In genomic region chr19:4492337-4493103, GRCh38 we compare ENCODE assay signal across 24 cellular contexts. TPM values are rescaled to one million over a fixed set of nuclear protein-coding genes. Genes with fewer than 3 reads are reported as not detected.
DNase-seq lines count a peak whose midpoint lies in the region; ATAC-seq, FAIRE-seq and TF ChIP-seq lines count a peak whose summit lies in the region.
"Had no signal": no experiment of that assay in that cellular context is flagged by ENCODE, and none has a peak within 500 bp of the region (broad histone marks: within the 10 kb centered on the region; RNA-seq: fewer than 3 reads in every experiment).

No MANE protein-coding gene starts in this region.

- FAIRE-seq in HepG2 (lab: Jason Lieb, UNC) (peak; percentile 83), urothelium cell line (lab: Jason Lieb, UNC) (peak; percentile 99)
- FAIRE-seq: GM19239, TTC549 had no signal

- no TSS peak for BruUV-seq in HepG2 (replicated peaks; lab: Mats Ljungman, UMichigan)

- no peak for TF ChIP-seq EP300 in HepG2 (IDR thresholded peaks at IDR 0.05; ENCODE audit: low read depth in 2 of 2, low read length in 2 of 2)
- no peak for TF ChIP-seq EP300 in HepG2 (CRISPR knock-in tag; IDR thresholded peaks at IDR 0.05; ENCODE audit: borderline replicate concordance)

- CTCF ChIA-PET in HepG2 (lab: Yijun Ruan, JAX; ENCODE audit: low intra/inter-chr PET ratio, low total read pairs): no interaction called here

- H3K9ac ChIP-seq in HepG2 (ENCODE audit: insufficient read depth, low read depth, low read length): no peak overlapping the region

- H3K36me3 ChIP-seq in HepG2 (replicated peaks in 1 of 2; ENCODE audit: control insufficient read depth in 1 of 2, insufficient read depth in 2 of 2, low read length in 2 of 2) (peaks cover 30 to 59% of the 10 kb centered on the region in 2 experiments), right lobe of liver (peaks cover 0 to 16% (median 6%) of the 10 kb centered on the region in 4 donors)

- no peak overlapping the region for H3K4me3 ChIP-seq in HepG2 (replicated peaks in 1 of 3; ENCODE audit: insufficient read depth in 1 of 3, low read depth in 2 of 3, low read length in 3 of 3)
- H3K4me3 ChIP-seq in right lobe of liver: no peak overlapping the region
- H3K4me3 ChIP-seq: skin epidermis, upper lobe of left lung had no signal

- intact Hi-C loops in HepG2 (cut with micrococcal nuclease; ENCODE audit: unreplicated experiment): no loop called here
- intact Hi-C loops in right lobe of liver (cut with DNase I): loop anchor here in 1 of 2 donors (10.0 kb wide), 1 partner anchor 228 kb away; no protein-coding TSS in a partner anchor

- H3K27ac ChIP-seq in HepG2 (ENCODE audit: extremely low read length, insufficient read depth, low read length) (no peak overlapping the region), right lobe of liver (no peak overlapping the region)
- H3K27ac ChIP-seq: 22Rv1, skin epidermis, upper lobe of left lung had no signal

- H3K79me2 ChIP-seq in HepG2 (ENCODE audit: insufficient read depth, low read length): no peaks in the 10 kb centered on the region

- in situ Hi-C loops in HepG2 (cut with HindIII; ENCODE audit: extremely low pct_ligation_motif_present, low pct_unique_long_range_greater_than_20kb): no loop called here

- no peak for TF ChIP-seq RAD21 in HepG2 (CRISPR knock-in tag; IDR thresholded peaks at IDR 0.05)

- DNase-seq in HepG2 (ENCODE audit: low spot score) (no peak), right lobe of liver (no peak), urothelium cell line (ENCODE audit: low spot score) (no peak)
- DNase-seq: activated CD4-positive, alpha-beta T cell treated with anti-CD3 and anti-CD28 coated beads for 1 hour; activated CD8-positive, alpha-beta T cell treated with anti-CD3 and anti-CD28 coated beads for 36 hours; activated effector memory CD4-positive, alpha-beta T cell treated with Interleukin-2 at 50 U/mL for 16 hours; activated naive CD8-positive, alpha-beta T cell treated with anti-CD3 and anti-CD28 coated beads, Interleukin-2, amount 10 ng/mL, durations not matched to agents 7 days and 5 days; cerebellar nuclear complex; HCEC 1CT; islet precursor cell; midbrain; naive thymus-derived CD8-positive, alpha-beta T cell; NCI-H1092; NCI-H187 treated with DMSO at 0.1 percent for 48 hours; NCI-H69 had no signal

- H3K27me3 ChIP-seq in HepG2 (ENCODE audit: control insufficient read depth in 1 of 2, insufficient read depth in 2 of 2, low read length in 2 of 2) (no peaks in the 10 kb centered on the region; a peak in 1 of 5 replicates), right lobe of liver (no peaks in the 10 kb centered on the region)
- H3K27me3 ChIP-seq: dorsolateral prefrontal cortex, upper lobe of left lung had no signal

- H4K20me1 ChIP-seq in HepG2 (ENCODE audit: insufficient read depth, low read length): no peaks in the 10 kb centered on the region

- ATAC-seq in HepG2: no peak
- no peak for ATAC-seq in right lobe of liver
- no peak for ATAC-seq in GM18511 (IDR thresholded peaks at IDR 0.05; ENCODE audit: unreplicated experiment)
- ATAC-seq: activated CD8-positive, alpha-beta T cell treated with anti-CD3 and anti-CD28 coated beads for 36 hours; naive thymus-derived CD8-positive, alpha-beta T cell had no signal

- no peak overlapping the region for H3K4me2 ChIP-seq in HepG2 (ENCODE audit: low read depth, low read length)

- H3K9me3 ChIP-seq in HepG2 (ENCODE audit: low read length) (no peaks in the 10 kb centered on the region), right lobe of liver (no peaks in the 10 kb centered on the region)
- H3K9me3 ChIP-seq: upper lobe of left lung had no signal

- WGBS in HepG2 (ENCODE audit: low lambda C conversion rate): 95% methylated on average over 2 of the region's 3 CpGs
- 78% methylated on average over 1 of the region's 3 CpGs for WGBS in right lobe of liver (ENCODE audit: insufficient coverage, low coverage, low lambda C conversion rate, missing lambda C conversion rate)

- no peak overlapping the region for H2AFZ ChIP-seq in HepG2 (ENCODE audit: low read length)

- TF ChIP-seq CTCF in HepG2 (CRISPR knock-in tag; IDR thresholded peaks at IDR 0.05) (no peak), right lobe of liver (IDR thresholded peaks at IDR 0.05) (no peak)

- POLR2A ChIA-PET in HepG2 (lab: Yijun Ruan, JAX): no interaction called here

- TF ChIP-seq POLR2A in HepG2 (IDR thresholded peaks at IDR 0.05; ENCODE audit: insufficient read depth in 1 of 2, low read depth in 2 of 2, low read length in 2 of 2): 0 out of 4 replicates have a peak, but pooled peaks of 1 of the 2 experiments have one; percentile 5
- TF ChIP-seq POLR2A in right lobe of liver (IDR thresholded peaks at IDR 0.05): no peak

- H3K4me1 ChIP-seq in HepG2 (ENCODE audit: insufficient read depth, low read length): no peaks in the 10 kb centered on the region
- H3K4me1 ChIP-seq in right lobe of liver: no peaks in the 10 kb centered on the region
- H3K4me1 ChIP-seq: upper lobe of left lung had no signal

RNA-seq across cellular contexts. Expression of gene HDGFL2, which starts 20.4 kb away (rescaled TPM):
- 47.9 and 51.1 TPM in 2 replicates for total RNA-seq in HepG2 (2016; rRNA removed; fragmentation: Illumina TruSeq; extraction: Trizol)
- total RNA-seq in HepG2 (2016; cell fraction: cytosol; rRNA removed; fragmentation: Illumina TruSeq; extraction: Trizol; ENCODE audit: low read depth): 7.5 and 8.8 TPM in 2 replicates
- 38.9 and 55.4 TPM in 2 replicates for total RNA-seq in HepG2 (2016; cell fraction: insoluble cytoplasmic fraction; rRNA removed; fragmentation: Illumina TruSeq; extraction: Trizol)
- 11.6 and 13.8 TPM in 2 replicates for total RNA-seq in HepG2 (2016; cell fraction: membrane; rRNA removed; fragmentation: Illumina TruSeq; extraction: Trizol)
- total RNA-seq in HepG2 (2016; cell fraction: nucleus; rRNA removed; fragmentation: Illumina TruSeq; extraction: Trizol): 29.4 and 31.2 TPM in 2 replicates
- 20.0 and 26.0 TPM in 2 replicates for polyA plus RNA-seq in HepG2 (2011; rRNA removed)
- polyA plus RNA-seq in HepG2 (2011; cell fraction: cytosol; rRNA removed): 11.0 and 22.9 TPM in 2 replicates
- 50.4 and 56.5 TPM in 2 replicates for polyA plus RNA-seq in HepG2 (2011; cell fraction: nucleus; rRNA removed)
- polyA plus RNA-seq in HepG2 (2012): 20.9 and 29.2 TPM in 2 replicates
- 5.7 and 6.4 TPM in 2 replicates for polyA plus RNA-seq in HepG2 (2016; cell fraction: cytosol; fragmentation: Illumina TruSeq; extraction: Trizol; ENCODE audit: low read depth)
- polyA plus RNA-seq in HepG2 (2016; cell fraction: insoluble cytoplasmic fraction; fragmentation: Illumina TruSeq; extraction: Trizol; ENCODE audit: low read depth): 59.0 and 65.1 TPM in 2 replicates
- polyA plus RNA-seq in HepG2 (2016; cell fraction: membrane; fragmentation: Illumina TruSeq; extraction: Trizol; ENCODE audit: low read depth): 8.6 and 10.8 TPM in 2 replicates
- 76.7 and 79.6 TPM in 2 replicates for polyA plus RNA-seq in HepG2 (2016; cell fraction: nucleus; fragmentation: Illumina TruSeq; extraction: Trizol; ENCODE audit: insufficient read depth, low read depth)
- polyA minus RNA-seq in HepG2 (2011; rRNA and poly(A)+ RNA removed; ENCODE audit: low replicate concordance): 12.6 and 23.4 TPM in 2 replicates
- polyA minus RNA-seq in HepG2 (2011; cell fraction: cytosol; rRNA and poly(A)+ RNA removed): 10.2 and 16.9 TPM in 2 replicates
- polyA minus RNA-seq in HepG2 (2011; cell fraction: nucleus; rRNA and poly(A)+ RNA removed): 12.0 and 12.8 TPM in 2 replicates
- 10 to 100 TPM in 5 of 6 experiments, 1 to 10 TPM in 1; 8.4 to 16.3 (median 14.0) TPM for total RNA-seq in right lobe of liver

RNA-seq across cellular contexts. Expression of gene PLIN4, which starts 25.8 kb away (rescaled TPM):
- total RNA-seq in HepG2 (2016; rRNA removed; fragmentation: Illumina TruSeq; extraction: Trizol): 0.80 and 1.3 TPM in 2 replicates
- total RNA-seq in HepG2 (2016; cell fraction: cytosol; rRNA removed; fragmentation: Illumina TruSeq; extraction: Trizol; ENCODE audit: low read depth): 1.2 and 1.4 TPM in 2 replicates
- 0.68 and 1.3 TPM in 2 replicates for total RNA-seq in HepG2 (2016; cell fraction: insoluble cytoplasmic fraction; rRNA removed; fragmentation: Illumina TruSeq; extraction: Trizol)
- total RNA-seq in HepG2 (2016; cell fraction: membrane; rRNA removed; fragmentation: Illumina TruSeq; extraction: Trizol): 0.12 and 0.21 TPM in 2 replicates
- total RNA-seq in HepG2 (2016; cell fraction: nucleus; rRNA removed; fragmentation: Illumina TruSeq; extraction: Trizol): 1.0 and 1.1 TPM in 2 replicates
- polyA plus RNA-seq in HepG2 (2011; rRNA removed): 1.1 and 1.9 TPM in 2 replicates
- 0.72 and 0.76 TPM in 2 replicates for polyA plus RNA-seq in HepG2 (2011; cell fraction: cytosol; rRNA removed)
- 12.5 and 14.8 TPM in 2 replicates for polyA plus RNA-seq in HepG2 (2011; cell fraction: nucleus; rRNA removed)
- 0.82 and 1.4 TPM in 2 replicates for polyA plus RNA-seq in HepG2 (2012)
- 1.2 and 1.5 TPM in 2 replicates for polyA plus RNA-seq in HepG2 (2016; cell fraction: cytosol; fragmentation: Illumina TruSeq; extraction: Trizol; ENCODE audit: low read depth)
- 0.48 and 0.53 TPM in 2 replicates for polyA plus RNA-seq in HepG2 (2016; cell fraction: insoluble cytoplasmic fraction; fragmentation: Illumina TruSeq; extraction: Trizol; ENCODE audit: low read depth)
- polyA plus RNA-seq in HepG2 (2016; cell fraction: membrane; fragmentation: Illumina TruSeq; extraction: Trizol; ENCODE audit: low read depth): 0.08 and 0.13 TPM in 2 replicates
- polyA plus RNA-seq in HepG2 (2016; cell fraction: nucleus; fragmentation: Illumina TruSeq; extraction: Trizol; ENCODE audit: insufficient read depth, low read depth): 2.9 and 3.1 TPM in 2 replicates
- 0.19 and 0.78 TPM in 2 replicates for polyA minus RNA-seq in HepG2 (2011; rRNA and poly(A)+ RNA removed; ENCODE audit: low replicate concordance)
- 1.1 and 1.3 TPM in 2 replicates for polyA minus RNA-seq in HepG2 (2011; cell fraction: cytosol; rRNA and poly(A)+ RNA removed)
- polyA minus RNA-seq in HepG2 (2011; cell fraction: nucleus; rRNA and poly(A)+ RNA removed): 1.0 and 1.6 TPM in 2 replicates
- total RNA-seq in right lobe of liver: 10 to 100 TPM; 28.4 to 51.2 (median 39.3) TPM
- total RNA-seq: T-helper 1 cell treated with Interleukin-12 subunit alpha and Interleukin-12 subunit beta and Interleukin-4 antibody, amounts not matched to agents 30 ng/mL and 1 ng/mL, for 36 hours had no signal

RNA-seq across cellular contexts. Expression of gene UBXN6, which starts 34.9 kb away (rescaled TPM):
- total RNA-seq in HepG2 (2016; rRNA removed; fragmentation: Illumina TruSeq; extraction: Trizol) (33.6 and 35.5 TPM in 2 replicates), right lobe of liver (10 to 100 TPM; 47.2 to 79.1 (median 58.8) TPM)
- 82.0 and 89.5 TPM in 2 replicates for total RNA-seq in HepG2 (2016; cell fraction: cytosol; rRNA removed; fragmentation: Illumina TruSeq; extraction: Trizol; ENCODE audit: low read depth)
- 26.5 and 40.3 TPM in 2 replicates for total RNA-seq in HepG2 (2016; cell fraction: insoluble cytoplasmic fraction; rRNA removed; fragmentation: Illumina TruSeq; extraction: Trizol)
- total RNA-seq in HepG2 (2016; cell fraction: membrane; rRNA removed; fragmentation: Illumina TruSeq; extraction: Trizol): 92.4 and 97.7 TPM in 2 replicates
- total RNA-seq in HepG2 (2016; cell fraction: nucleus; rRNA removed; fragmentation: Illumina TruSeq; extraction: Trizol): 14.4 and 21.6 TPM in 2 replicates
- polyA plus RNA-seq in HepG2 (2011; rRNA removed): 34.9 and 44.2 TPM in 2 replicates
- 33.0 and 55.5 TPM in 2 replicates for polyA plus RNA-seq in HepG2 (2011; cell fraction: cytosol; rRNA removed)
- 41.1 and 57.2 TPM in 2 replicates for polyA plus RNA-seq in HepG2 (2011; cell fraction: nucleus; rRNA removed)
- 24.9 and 32.9 TPM in 2 replicates for polyA plus RNA-seq in HepG2 (2012)
- polyA plus RNA-seq in HepG2 (2016; cell fraction: cytosol; fragmentation: Illumina TruSeq; extraction: Trizol; ENCODE audit: low read depth): 99.5 and 107 TPM in 2 replicates
- polyA plus RNA-seq in HepG2 (2016; cell fraction: insoluble cytoplasmic fraction; fragmentation: Illumina TruSeq; extraction: Trizol; ENCODE audit: low read depth): 35.2 and 44.8 TPM in 2 replicates
- 107 and 115 TPM in 2 replicates for polyA plus RNA-seq in HepG2 (2016; cell fraction: membrane; fragmentation: Illumina TruSeq; extraction: Trizol; ENCODE audit: low read depth)
- polyA plus RNA-seq in HepG2 (2016; cell fraction: nucleus; fragmentation: Illumina TruSeq; extraction: Trizol; ENCODE audit: insufficient read depth, low read depth): 46.4 and 52.3 TPM in 2 replicates
- polyA minus RNA-seq in HepG2 (2011; rRNA and poly(A)+ RNA removed; ENCODE audit: low replicate concordance): 27.9 and 43.0 TPM in 2 replicates
- 17.5 and 20.2 TPM in 2 replicates for polyA minus RNA-seq in HepG2 (2011; cell fraction: cytosol; rRNA and poly(A)+ RNA removed)
- polyA minus RNA-seq in HepG2 (2011; cell fraction: nucleus; rRNA and poly(A)+ RNA removed): 7.8 and 11.1 TPM in 2 replicates

RNA-seq across cellular contexts. Expression of gene PLIN5, which starts 42.5 kb away (rescaled TPM):
- 1.6 and 1.8 TPM in 2 replicates for total RNA-seq in HepG2 (2016; rRNA removed; fragmentation: Illumina TruSeq; extraction: Trizol)
- total RNA-seq in HepG2 (2016; cell fraction: cytosol; rRNA removed; fragmentation: Illumina TruSeq; extraction: Trizol; ENCODE audit: low read depth): 0.35 and 0.40 TPM in 2 replicates
- 0.94 and 1.8 TPM in 2 replicates for total RNA-seq in HepG2 (2016; cell fraction: insoluble cytoplasmic fraction; rRNA removed; fragmentation: Illumina TruSeq; extraction: Trizol)
- total RNA-seq in HepG2 (2016; cell fraction: membrane; rRNA removed; fragmentation: Illumina TruSeq; extraction: Trizol): 0.65 TPM in 2 replicates
- 1.9 TPM in 2 replicates for total RNA-seq in HepG2 (2016; cell fraction: nucleus; rRNA removed; fragmentation: Illumina TruSeq; extraction: Trizol)
- 4.8 and 6.3 TPM in 2 replicates for polyA plus RNA-seq in HepG2 (2011; rRNA removed)
- polyA plus RNA-seq in HepG2 (2011; cell fraction: cytosol; rRNA removed): 1.6 and 1.9 TPM in 2 replicates
- polyA plus RNA-seq in HepG2 (2011; cell fraction: nucleus; rRNA removed): 31.7 and 40.6 TPM in 2 replicates
- 1.9 and 2.0 TPM in 2 replicates for polyA plus RNA-seq in HepG2 (2012)
- polyA plus RNA-seq in HepG2 (2016; cell fraction: cytosol; fragmentation: Illumina TruSeq; extraction: Trizol; ENCODE audit: low read depth): 0.12 and 0.53 TPM in 2 replicates
- 0.77 and 1.4 TPM in 2 replicates for polyA plus RNA-seq in HepG2 (2016; cell fraction: insoluble cytoplasmic fraction; fragmentation: Illumina TruSeq; extraction: Trizol; ENCODE audit: low read depth)
- 0.11 and 0.52 TPM in 2 replicates for polyA plus RNA-seq in HepG2 (2016; cell fraction: membrane; fragmentation: Illumina TruSeq; extraction: Trizol; ENCODE audit: low read depth)
- polyA plus RNA-seq in HepG2 (2016; cell fraction: nucleus; fragmentation: Illumina TruSeq; extraction: Trizol; ENCODE audit: insufficient read depth, low read depth): 5.8 and 8.9 TPM in 2 replicates
- polyA minus RNA-seq in HepG2 (2011; rRNA and poly(A)+ RNA removed; ENCODE audit: low replicate concordance): 0.47 and 3.5 TPM in 2 replicates
- 0.97 and 0.99 TPM in 2 replicates for polyA minus RNA-seq in HepG2 (2011; cell fraction: cytosol; rRNA and poly(A)+ RNA removed)
- 4.1 and 4.4 TPM in 2 replicates for polyA minus RNA-seq in HepG2 (2011; cell fraction: nucleus; rRNA and poly(A)+ RNA removed)
- 100 to 1,000 TPM in 4 of 6 experiments, 10 to 100 TPM in 2; 35.0 to 149 (median 117) TPM for total RNA-seq in right lobe of liver
- total RNA-seq: SK-MEL-5; T-helper 1 cell treated with Interleukin-12 subunit alpha and Interleukin-12 subunit beta and Interleukin-4 antibody, amounts not matched to agents 30 ng/mL and 1 ng/mL, for 36 hours had no signal

RNA-seq across cellular contexts. Expression of gene LRG1, which starts 47.3 kb away (rescaled TPM):
- total RNA-seq in HepG2 (2016; rRNA removed; fragmentation: Illumina TruSeq; extraction: Trizol) (7.1 and 12.0 TPM in 2 replicates), right lobe of liver (1,000 to 10,000 TPM in 2 of 6 experiments, 100 to 1,000 TPM in 4; 331 to 1,334 (median 524) TPM)
- 2.0 and 2.2 TPM in 2 replicates for total RNA-seq in HepG2 (2016; cell fraction: cytosol; rRNA removed; fragmentation: Illumina TruSeq; extraction: Trizol; ENCODE audit: low read depth)
- 5.8 and 13.0 TPM in 2 replicates for total RNA-seq in HepG2 (2016; cell fraction: insoluble cytoplasmic fraction; rRNA removed; fragmentation: Illumina TruSeq; extraction: Trizol)
- 4.2 and 4.7 TPM in 2 replicates for total RNA-seq in HepG2 (2016; cell fraction: membrane; rRNA removed; fragmentation: Illumina TruSeq; extraction: Trizol)
- 10.2 and 12.3 TPM in 2 replicates for total RNA-seq in HepG2 (2016; cell fraction: nucleus; rRNA removed; fragmentation: Illumina TruSeq; extraction: Trizol)
- 39.3 and 48.9 TPM in 2 replicates for polyA plus RNA-seq in HepG2 (2011; rRNA removed)
- polyA plus RNA-seq in HepG2 (2011; cell fraction: cytosol; rRNA removed): 33.3 and 38.7 TPM in 2 replicates
- 12.1 and 16.5 TPM in 2 replicates for polyA plus RNA-seq in HepG2 (2011; cell fraction: nucleus; rRNA removed)
- 8.4 and 14.3 TPM in 2 replicates for polyA plus RNA-seq in HepG2 (2012)
- 2.4 and 2.6 TPM in 2 replicates for polyA plus RNA-seq in HepG2 (2016; cell fraction: cytosol; fragmentation: Illumina TruSeq; extraction: Trizol; ENCODE audit: low read depth)
- polyA plus RNA-seq in HepG2 (2016; cell fraction: insoluble cytoplasmic fraction; fragmentation: Illumina TruSeq; extraction: Trizol; ENCODE audit: low read depth): 6.6 and 8.6 TPM in 2 replicates
- 4.2 and 4.9 TPM in 2 replicates for polyA plus RNA-seq in HepG2 (2016; cell fraction: membrane; fragmentation: Illumina TruSeq; extraction: Trizol; ENCODE audit: low read depth)
- polyA plus RNA-seq in HepG2 (2016; cell fraction: nucleus; fragmentation: Illumina TruSeq; extraction: Trizol; ENCODE audit: insufficient read depth, low read depth): 20.0 and 22.9 TPM in 2 replicates
- polyA minus RNA-seq in HepG2 (2011; rRNA and poly(A)+ RNA removed; ENCODE audit: low replicate concordance): 0.77 and 28.9 TPM in 2 replicates
- 12.1 and 23.5 TPM in 2 replicates for polyA minus RNA-seq in HepG2 (2011; cell fraction: cytosol; rRNA and poly(A)+ RNA removed)
- polyA minus RNA-seq in HepG2 (2011; cell fraction: nucleus; rRNA and poly(A)+ RNA removed): 3.2 and 5.6 TPM in 2 replicates
- total RNA-seq: activated naive CD8-positive, alpha-beta T cell treated with anti-CD3 and anti-CD28 coated beads, Interleukin-2, amount 10 ng/mL, durations not matched to agents 7 days and 5 days; naive thymus-derived CD8-positive, alpha-beta T cell had no signal
- polyA plus RNA-seq: naive thymus-derived CD8-positive, alpha-beta T cell had no signal

Comparison
In these comparisons a context has a peak if more than half of its experiments do, and no peak if none do; other contexts are left out.
1. RNA of gene PLIN4, which starts 25.8 kb away (total RNA-seq): 28.4 to 51.2 TPM in right lobe of liver; 0.12 to 1.4 TPM in HepG2; every median in the first group is over 10 times any median in the second.